Comparison of ENCODE assay signal across 22 cellular contexts in the genomic region with DNA sequence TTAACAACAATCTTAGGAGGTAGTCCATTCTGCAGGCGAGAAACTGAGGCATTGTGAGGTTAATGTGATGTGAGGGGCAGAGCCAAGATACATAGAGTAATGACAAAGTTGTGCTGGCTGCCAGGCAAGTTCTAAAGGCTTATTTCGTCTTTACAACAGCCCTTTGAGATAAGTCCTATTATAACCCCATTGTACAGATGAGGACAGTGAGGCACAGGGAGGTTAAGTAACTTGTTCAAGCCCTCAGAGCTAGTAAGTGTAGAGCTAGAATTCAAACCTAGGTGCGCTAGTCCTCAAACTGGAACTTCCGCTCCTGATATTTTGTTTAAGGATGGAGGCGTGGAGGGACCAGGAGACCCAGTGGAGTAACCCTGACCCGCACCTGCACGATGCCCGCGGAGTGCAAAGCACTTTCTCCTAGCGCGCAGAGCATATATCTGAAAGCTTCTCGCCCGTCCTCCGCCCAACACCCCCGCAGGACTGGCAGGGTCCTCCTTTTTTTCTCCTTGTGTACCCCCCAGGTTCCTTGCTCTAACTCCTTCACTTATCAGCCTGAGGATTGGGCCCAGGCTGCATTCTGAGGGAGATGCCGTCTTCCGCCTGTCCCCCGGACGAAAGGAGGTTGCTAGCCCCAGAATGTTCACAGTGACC. TPM values are rescaled to one million over a fixed set of nuclear protein-coding genes. Genes with fewer than 3 reads are reported as not detected.
A peak's percentile ranks its signal among the peaks of the same experiment; 100 is the strongest.
DNase-seq lines count a peak whose midpoint lies in the region; ATAC-seq and TF ChIP-seq lines count a peak whose summit lies in the region.
"Had no signal": no experiment of that assay in that cellular context is flagged by ENCODE, and none has a peak within 500 bp of the region (broad histone marks: within the 10 kb centered on the region; RNA-seq: fewer than 3 reads in every experiment).

No MANE protein-coding gene starts in this region.

- no peak for DNase-seq in left ventricle myocardium inferior
- DNase-seq in left ventricle myocardium superior: no peak
- DNase-seq in ascending aorta (ENCODE audit: low spot score in 2 of 2): no peak
- DNase-seq in left kidney (ENCODE audit: low read depth, low spot score): peak; percentile 29
- DNase-seq in thoracic aorta (ENCODE audit: low spot score): no peak
- no peak for DNase-seq in naive thymus-derived CD8-positive, alpha-beta T cell
- no peak for DNase-seq in NCI-H446 (lab: John Stamatoyannopoulos, UW)
- no peak for DNase-seq in upper lobe of right lung
- DNase-seq: activated B cell treated with CpG ODN at 0.5 μM for 24 hours; activated CD8-positive, alpha-beta T cell treated with anti-CD3 and anti-CD28 coated beads for 36 hours; activated gamma-delta T cell treated with Interleukin-2 at 50 U/mL for 16 hours; activated T-cell treated with anti-CD3 and anti-CD28 coated beads for 4 hours; BE2C; cortex of kidney; HFFc6; Kasumi-1; NCI-H1694 treated with DMSO at 0.1 percent for 48 hours had no signal

- POLR2A ChIA-PET in naive thymus-derived CD8-positive, alpha-beta T cell (lab: Charles Lee): no interaction called here

- H3K36me3 ChIP-seq in left ventricle myocardium inferior (no peaks in the 10 kb centered on the region), ascending aorta (no peaks in the 10 kb centered on the region), thoracic aorta (no peaks in the 10 kb centered on the region), upper lobe of right lung (no peaks in the 10 kb centered on the region)
- H3K36me3 ChIP-seq: adrenal gland, BE2C, left lung had no signal

- H3K9me3 Mint-ChIP-seq in naive thymus-derived CD8-positive, alpha-beta T cell: peaks cover 0 to 2% (median 0%) of the 10 kb centered on the region in 9 donors
- H3K9me3 Mint-ChIP-seq: activated B cell treated with CpG ODN at 0.5 μM for 24 hours; activated CD8-positive, alpha-beta T cell treated with anti-CD3 and anti-CD28 coated beads for 36 hours; HFFc6 had no signal

- peaks cover 5 to 26% (median 24%) of the 10 kb centered on the region in 5 donors for H3K27me3 Mint-ChIP-seq in naive thymus-derived CD8-positive, alpha-beta T cell

- no peak overlapping the region for H3K27ac Mint-ChIP-seq in naive thymus-derived CD8-positive, alpha-beta T cell
- H3K27ac Mint-ChIP-seq: activated B cell treated with CpG ODN at 0.5 μM for 24 hours; activated CD8-positive, alpha-beta T cell treated with anti-CD3 and anti-CD28 coated beads for 36 hours; HFFc6 had no signal

- peak overlapping the region in 5 of 10 donors; percentile 14 to 48 (median 36) for H3K4me3 Mint-ChIP-seq in naive thymus-derived CD8-positive, alpha-beta T cell
- H3K4me3 Mint-ChIP-seq: activated CD8-positive, alpha-beta T cell treated with anti-CD3 and anti-CD28 coated beads for 36 hours had no signal

- H3K4me3 ChIP-seq in left ventricle myocardium inferior (peak overlapping the region; percentile 84), ascending aorta (peak overlapping the region; percentile 20 to 53), thoracic aorta (peak overlapping the region; percentile 66), upper lobe of right lung (no peak overlapping the region)
- H3K4me3 ChIP-seq: A549, left lung had no signal

- intact Hi-C loops in left ventricle myocardium inferior (cut with micrococcal nuclease): no loop called here
- intact Hi-C loops in left ventricle myocardium superior (cut with micrococcal nuclease): no loop called here
- intact Hi-C loops in ascending aorta (cut with DNase I): no loop called here
- intact Hi-C loops in upper lobe of right lung (cut with DNase I): no loop called here

- ATAC-seq in left ventricle myocardium superior (no peak), thoracic aorta (ENCODE audit: insufficient number of reproducible peaks, low FRiP score, low read depth) (no peak), upper lobe of right lung (no peak)
- no peak for ATAC-seq in naive thymus-derived CD8-positive, alpha-beta T cell
- ATAC-seq: A549; activated CD8-positive, alpha-beta T cell treated with anti-CD3 and anti-CD28 coated beads for 36 hours; left lung had no signal

- no peaks in the 10 kb centered on the region for H3K36me3 Mint-ChIP-seq in naive thymus-derived CD8-positive, alpha-beta T cell

- H3K9me3 ChIP-seq in left ventricle myocardium inferior (replicated peaks) (no peaks in the 10 kb centered on the region), ascending aorta (no peaks in the 10 kb centered on the region), thoracic aorta (no peaks in the 10 kb centered on the region), upper lobe of right lung (no peaks in the 10 kb centered on the region)
- H3K9me3 ChIP-seq: A549, adrenal gland, BE2C, left lung, SK-N-SH had no signal

- H3K27me3 ChIP-seq in left ventricle myocardium inferior (ENCODE audit: low read depth) (peaks cover 98% of the 10 kb centered on the region), ascending aorta (no peaks in the 10 kb centered on the region), thoracic aorta (replicated peaks; ENCODE audit: insufficient read depth) (peaks cover 5% of the 10 kb centered on the region), upper lobe of right lung (peaks cover 47% of the 10 kb centered on the region)

- H3K4me1 Mint-ChIP-seq in naive thymus-derived CD8-positive, alpha-beta T cell: peaks cover 21 to 68% (median 53%) of the 10 kb centered on the region in 4 donors

- no peak for TF ChIP-seq CTCF in left ventricle myocardium inferior (IDR thresholded peaks at IDR 0.05; ENCODE audit: borderline replicate concordance)
- no peak for TF ChIP-seq CTCF in ascending aorta (IDR thresholded peaks at IDR 0.05)
- no peak for TF ChIP-seq CTCF in thoracic aorta (IDR thresholded peaks at IDR 0.05)
- no peak for TF ChIP-seq CTCF in upper lobe of right lung (IDR thresholded peaks at IDR 0.05)

- no peak overlapping the region for H3K27ac ChIP-seq in left ventricle myocardium inferior (replicated peaks)
- no peak overlapping the region for H3K27ac ChIP-seq in ascending aorta
- H3K27ac ChIP-seq in thoracic aorta: no peak overlapping the region
- H3K27ac ChIP-seq in upper lobe of right lung: no peak overlapping the region
- H3K27ac ChIP-seq: A549, adrenal gland, left lung, RWPE1 had no signal

- peaks cover 87% of the 10 kb centered on the region for H3K4me1 ChIP-seq in left ventricle myocardium inferior
- H3K4me1 ChIP-seq in ascending aorta: peaks cover 11 to 42% of the 10 kb centered on the region in 2 donors
- peaks cover 33 to 71% of the 10 kb centered on the region in 2 donors for H3K4me1 ChIP-seq in thoracic aorta (ENCODE audit: control insufficient read depth in 1 of 2, low read depth in 2 of 2)
- H3K4me1 ChIP-seq in upper lobe of right lung: peaks cover 52% of the 10 kb centered on the region
- H3K4me1 ChIP-seq: BE2C had no signal

RNA-seq across cellular contexts. Expression of a gene that starts 4.9 kb away (rescaled TPM):
- total RNA-seq in left ventricle myocardium inferior (16.4 TPM), left ventricle myocardium superior (18.9 TPM), ascending aorta (86.4 TPM), thoracic aorta (10 to 100 TPM; 30.6 to 40.0 TPM), upper lobe of right lung (69.7 TPM)
- total RNA-seq in naive thymus-derived CD8-positive, alpha-beta T cell: 10 to 100 TPM; 87.7 to 87.9 TPM
- 10 to 100 TPM; 54.9 to 64.5 (median 58.7) TPM for polyA plus RNA-seq in naive thymus-derived CD8-positive, alpha-beta T cell
